ENCODE assay signal across 24 cellular contexts in the genomic region with DNA sequence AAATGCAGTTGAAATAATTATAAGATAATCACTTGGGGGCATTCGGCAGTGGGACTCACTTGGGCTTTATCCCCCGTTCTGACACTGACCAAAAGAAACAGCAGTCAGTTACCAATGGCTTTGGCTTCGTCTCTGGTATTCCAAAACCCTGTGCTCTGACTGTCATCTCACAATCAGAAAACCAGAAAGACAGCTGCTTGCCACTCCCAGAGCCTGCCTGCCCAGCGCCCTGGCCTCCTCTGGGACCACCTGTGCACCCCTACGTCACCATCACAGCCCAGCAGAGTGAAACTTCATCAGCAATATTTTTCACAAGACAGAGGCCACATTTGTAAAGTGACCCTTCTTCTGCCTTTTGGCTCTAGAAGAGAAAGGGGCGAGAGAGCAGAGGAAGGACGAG.
DNase-seq lines count a peak whose midpoint lies in the region; FAIRE-seq and TF ChIP-seq lines count a peak whose summit lies in the region.
"Had no signal": no experiment of that assay in that cellular context is flagged by ENCODE, and none has a peak within 500 bp of the region (broad histone marks: within the 10 kb centered on the region; RNA-seq: fewer than 3 reads in every experiment).

No MANE protein-coding gene starts in this region.

- H3K27ac ChIP-seq in small intestine (ENCODE audit: low read depth in 1 of 2, low read length in 1 of 2): no peak overlapping the region
- H3K27ac ChIP-seq: 22Rv1, BLaER1, C4-2B, GM23248 had no signal

- TF ChIP-seq CTCF in mesothelial cell of epicardium (IDR thresholded peaks at IDR 0.05; ENCODE audit: unreplicated experiment): no peak
- no peak for TF ChIP-seq CTCF in nephron (IDR thresholded peaks at IDR 0.05; ENCODE audit: unreplicated experiment in 3 of 3)
- TF ChIP-seq CTCF in osteocyte (IDR thresholded peaks at IDR 0.05): no peak

- H3K4me3 ChIP-seq in H7 (ENCODE audit: insufficient read depth, low read depth, low read length) (no peak overlapping the region), small intestine (ENCODE audit: low read depth in 1 of 2, low read length in 2 of 2) (no peak overlapping the region)
- H3K4me3 ChIP-seq: BLaER1, GM23248 had no signal

- FAIRE-seq in small intestine (lab: Jason Lieb, UNC): no peak
- FAIRE-seq: A204.1, G401.6, GM12892, H1 had no signal

- H3K27ac Mint-ChIP-seq in mesothelial cell of epicardium (peak overlapping the region; percentile 44), nephron (peak overlapping the region; percentile 11 to 68 (median 52)), osteocyte (ENCODE audit: unreplicated experiment) (no peak overlapping the region)
- H3K27ac Mint-ChIP-seq: B cell; CD4-positive, CD25-positive, alpha-beta regulatory T cell; CD8-positive, alpha-beta T cell; HFFc6 had no signal

- no peaks in the 10 kb centered on the region for H3K27me3 Mint-ChIP-seq in mesothelial cell of epicardium (ENCODE audit: low read depth)
- peaks cover 10% of the 10 kb centered on the region for H3K27me3 Mint-ChIP-seq in nephron (ENCODE audit: low read depth)
- no peaks in the 10 kb centered on the region for H3K27me3 Mint-ChIP-seq in osteocyte (ENCODE audit: unreplicated experiment)
- H3K27me3 Mint-ChIP-seq: B cell; CD4-positive, CD25-positive, alpha-beta regulatory T cell had no signal

- H3K36me3 ChIP-seq in H7 (replicated peaks; ENCODE audit: control insufficient read depth, insufficient read depth, low read length): no peaks in the 10 kb centered on the region
- H3K36me3 ChIP-seq in small intestine (ENCODE audit: control insufficient read depth in 2 of 2, insufficient read depth in 2 of 2, low read length in 2 of 2): no peaks in the 10 kb centered on the region
- H3K36me3 ChIP-seq: BLaER1 had no signal

- H3K9me3 ChIP-seq in small intestine (ENCODE audit: control insufficient read depth, low read depth): no peaks in the 10 kb centered on the region
- H3K9me3 ChIP-seq: BLaER1, Caco-2 had no signal

- 74 to 88% (median 81%) methylated on average over 7 of the region's 7 CpGs for WGBS in small intestine, 3 donors

- H3K4me3 Mint-ChIP-seq in mesothelial cell of epicardium (no peak overlapping the region), nephron (no peak overlapping the region), osteocyte (ENCODE audit: unreplicated experiment) (no peak overlapping the region)
- H3K4me3 Mint-ChIP-seq: B cell; CD4-positive, CD25-positive, alpha-beta regulatory T cell; CD8-positive, alpha-beta T cell; H9; HFFc6 had no signal

- no peaks in the 10 kb centered on the region for H3K4me1 ChIP-seq in small intestine (ENCODE audit: control insufficient read depth in 2 of 2, insufficient read depth in 1 of 2, low read depth in 1 of 2, low read length in 1 of 2)
- H3K4me1 ChIP-seq: Caco-2 had no signal

- H3K4me1 Mint-ChIP-seq in mesothelial cell of epicardium (peaks cover 63% of the 10 kb centered on the region), nephron (peaks cover 50% of the 10 kb centered on the region), osteocyte (ENCODE audit: unreplicated experiment) (no peaks in the 10 kb centered on the region)
- H3K4me1 Mint-ChIP-seq: B cell; CD4-positive, CD25-positive, alpha-beta regulatory T cell had no signal

- H3K36me3 Mint-ChIP-seq in mesothelial cell of epicardium: peaks cover 8% of the 10 kb centered on the region
- no peaks in the 10 kb centered on the region for H3K36me3 Mint-ChIP-seq in nephron (ENCODE audit: low read depth)
- H3K36me3 Mint-ChIP-seq in osteocyte (ENCODE audit: unreplicated experiment): no peaks in the 10 kb centered on the region
- H3K36me3 Mint-ChIP-seq: CD4-positive, CD25-positive, alpha-beta regulatory T cell; CD8-positive, alpha-beta T cell had no signal

- H3K27me3 ChIP-seq in H7 (ENCODE audit: control insufficient read depth, insufficient read depth, low read length) (no peaks in the 10 kb centered on the region), small intestine (ENCODE audit: control insufficient read depth in 2 of 2, insufficient read depth in 2 of 2, low read length in 2 of 2) (no peaks in the 10 kb centered on the region)
- H3K27me3 ChIP-seq: BLaER1 had no signal

- H3K9me3 Mint-ChIP-seq in mesothelial cell of epicardium (peaks cover 14% of the 10 kb centered on the region), nephron (peaks cover 5% of the 10 kb centered on the region), osteocyte (ENCODE audit: unreplicated experiment) (peaks cover 19% of the 10 kb centered on the region)

- DNase-seq in H7 (peak; percentile 1), mesothelial cell of epicardium (ENCODE audit: low spot score in 2 of 2, unreplicated experiment in 2 of 2) (no peak), osteocyte (ENCODE audit: extremely low spot score, unreplicated experiment) (peak; percentile 48), GM19240 (ENCODE audit: insufficient read length, low spot score) (no peak), NCI-H187 (lab: John Stamatoyannopoulos, UW) (no peak), small intestine (no peak)
- no peak for DNase-seq in NK-92 treated with Interleukin-12 subunit alpha and Interleukin-12 subunit beta, amount 100 ng/mL, for 24 hours (lab: John Stamatoyannopoulos, UW)
- DNase-seq: Caco-2; CD4-positive, CD25-positive, alpha-beta regulatory T cell; CD8-positive, alpha-beta T cell; DMS153; DND-41; GM23248; H9; HFFc6 had no signal

Comparison
In these comparisons a context has a peak if more than half of its experiments do, and no peak if none do; other contexts are left out.
1. DNase-seq: peak in H7 (single experiment) and osteocyte (single experiment); none in mesothelial cell of epicardium (0 of 2), GM19240 (single experiment), NCI-H187 (0 of 2), NK-92 treated with Interleukin-12 subunit alpha and Interleukin-12 subunit beta, amount 100 ng/mL, for 24 hours (single experiment) and small intestine (single experiment).